In the genomic region with DNA sequence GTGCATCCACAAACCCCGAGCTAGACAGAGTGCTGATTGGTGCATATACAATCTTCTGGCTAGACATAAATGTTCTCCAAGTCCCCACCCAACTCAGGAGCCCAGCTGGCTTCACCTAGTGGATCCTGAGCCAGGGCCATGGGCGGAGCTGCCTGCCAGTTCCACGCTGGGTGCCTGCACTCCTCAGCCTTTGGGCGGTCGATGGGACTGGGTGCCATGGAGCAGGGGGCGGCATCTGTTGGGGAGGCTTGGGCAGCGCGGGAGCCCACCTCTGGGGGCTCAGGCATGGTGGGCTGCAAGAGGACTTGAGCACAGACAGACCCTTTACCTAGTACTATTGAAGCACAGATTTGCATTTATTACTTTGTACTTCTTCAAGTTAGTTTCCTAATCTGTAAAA, we compare ENCODE assay signal across 11 cellular contexts. TPM values are rescaled to one million over a fixed set of nuclear protein-coding genes. Genes with fewer than 3 reads are reported as not detected.
"Had no signal": no experiment of that assay in that cellular context is flagged by ENCODE, and none has a peak within 500 bp of the region (broad histone marks: within the 10 kb centered on the region; RNA-seq: fewer than 3 reads in every experiment).

No MANE protein-coding gene starts in this region.

- DNase-seq: GM23248, GOT3, H7, HFFc6, KBM-7 had no signal

- H3K36me3 ChIP-seq: HAP-1 had no signal

- H3K9me3 ChIP-seq: HAP-1 had no signal

- ATAC-seq: HCT116, HepG2 had no signal

- H3K27ac ChIP-seq: GM23248, HL-60 had no signal

- H3K4me3 ChIP-seq: GM23248, HAP-1 had no signal

- H3K4me1 ChIP-seq: HAP-1 had no signal

RNA-seq across cellular contexts. Expression of a gene that starts 57.5 kb away (rescaled TPM):
- total RNA-seq: H4, H7, HepG2 had no signal
- polyA plus RNA-seq: GM23248, HepG2, IgD-negative memory B cell had no signal
